ENCODE assay signal across 8 cellular contexts in genomic region chr20:18794428-18794787, GRCh38. TPM values are rescaled to one million over a fixed set of nuclear protein-coding genes. Genes with fewer than 3 reads are reported as not detected.
A peak's percentile ranks its signal among the peaks of the same experiment; 100 is the strongest.
DNase-seq lines count a peak whose midpoint lies in the region; ATAC-seq and TF ChIP-seq lines count a peak whose summit lies in the region.

No MANE protein-coding gene starts in this region.

- H3K4me3 ChIP-seq in sigmoid colon: peak overlapping the region; percentile 60 to 79 (median 66)

- H3K27ac ChIP-seq in foreskin keratinocyte: peak overlapping the region; percentile 74
- peak overlapping the region; percentile 86 to 89 (median 88) for H3K27ac ChIP-seq in sigmoid colon

- no peak for DNase-seq in foreskin keratinocyte
- DNase-seq in sigmoid colon: no peak
- no peak for DNase-seq in stimulated activated CD4-positive, alpha-beta T cell treated with anti-CD3 and anti-CD28 coated beads, Interleukin-15, amount 100 ng/mL, for 24 hours
- DNase-seq in NCI-H1417 treated with DMSO at 0.1 percent for 48 hours (lab: John Stamatoyannopoulos, UW): no peak

- TF ChIP-seq EP300 in sigmoid colon (IDR thresholded peaks at IDR 0.05): no peak

- H3K4me1 ChIP-seq in foreskin keratinocyte (no peaks in the 10 kb centered on the region), sigmoid colon (peaks cover 0 to 15% (median 9%) of the 10 kb centered on the region in 4 donors)

- no peaks in the 10 kb centered on the region for H3K27me3 ChIP-seq in foreskin keratinocyte
- no peaks in the 10 kb centered on the region for H3K27me3 ChIP-seq in sigmoid colon

- no peaks in the 10 kb centered on the region for H3K9me3 ChIP-seq in sigmoid colon

- intact Hi-C loops in sigmoid colon (cut with DNase I): loop anchor here (10.0 kb wide), 4 partner anchors 160 to 1260 kb away; partner anchors contain the start of genes CFAP61, CRNKL1, DTD1 and DZANK1

- TF ChIP-seq POLR2A in sigmoid colon (IDR thresholded peaks at IDR 0.05): no peak

- no peaks in the 10 kb centered on the region for H3K36me3 ChIP-seq in sigmoid colon

- 57 to 66% methylated on average over 3 of the region's 3 CpGs for WGBS in sigmoid colon, 2 donors

- ATAC-seq in GM19328 (IDR thresholded peaks at IDR 0.05; ENCODE audit: unreplicated experiment): peak; percentile 8
- ATAC-seq in SK-N-SH treated with all-trans-retinoic acid at 6 μM for 48 hours: peak; percentile 35; the same call in 2 of the 3 replicates
- peak; percentile 25 for ATAC-seq in foreskin keratinocyte
- no peak for ATAC-seq in GM19351 (IDR thresholded peaks at IDR 0.05; ENCODE audit: unreplicated experiment)
- no peak for ATAC-seq in GM19463 (IDR thresholded peaks at IDR 0.05; ENCODE audit: unreplicated experiment)

- TF ChIP-seq CTCF in foreskin keratinocyte (conservative IDR thresholded peaks at IDR 0.05) (no peak), sigmoid colon (IDR thresholded peaks at IDR 0.05) (no peak)

TF ChIP-seq in SK-N-SH treated with all-trans-retinoic acid at 6 μM for 48 hours, 23 proteins besides CTCF, POLR2A, EP300 and RAD21:
- TF ChIP-seq ZNF8 (CRISPR knock-in tag; IDR thresholded peaks at IDR 0.05) (no peak), ZNF565 (CRISPR knock-in tag; conservative IDR thresholded peaks at IDR 0.05; ENCODE audit: low read depth) (no peak), ZFP3 (CRISPR knock-in tag; IDR thresholded peaks at IDR 0.05) (no peak), ESRRG (CRISPR knock-in tag; IDR thresholded peaks at IDR 0.05) (no peak), ARNTL (CRISPR knock-in tag; IDR thresholded peaks at IDR 0.05; ENCODE audit: borderline replicate concordance, low read depth) (no peak), ISL1 (CRISPR knock-in tag; IDR thresholded peaks at IDR 0.05) (no peak), PPARA (CRISPR knock-in tag; IDR thresholded peaks at IDR 0.05; ENCODE audit: borderline replicate concordance) (no peak), ZFP30 (CRISPR knock-in tag; IDR thresholded peaks at IDR 0.05) (no peak), POU6F1 (CRISPR knock-in tag; IDR thresholded peaks at IDR 0.05; ENCODE audit: borderline replicate concordance, low read depth) (no peak), CSDC2 (CRISPR knock-in tag; IDR thresholded peaks at IDR 0.05) (no peak)
TF ChIP-seq in SK-N-SH treated with all-trans-retinoic acid at 6 μM for 48 hours: peak in this region for 0.

RNA-seq across cellular contexts. Expression of gene SCP2D1, which starts 19.2 kb away (rescaled TPM):
- total RNA-seq in foreskin keratinocyte (not detected in 2 replicates), sigmoid colon (under 1 TPM in 1 of 4 donors, not detected in 3; 0.99 TPM)
- polyA plus RNA-seq in foreskin keratinocyte (not detected in 2 replicates), sigmoid colon (not detected)

Comparison
In these comparisons a context has a peak if more than half of its experiments do, and no peak if none do; other contexts are left out.
1. ATAC-seq: peak in GM19328 (single experiment), SK-N-SH treated with all-trans-retinoic acid at 6 μM for 48 hours (single experiment) and foreskin keratinocyte (single experiment); none in GM19351 (single experiment) and GM19463 (single experiment).